Comparison of ENCODE assay signal across 8 cellular contexts in genomic region chr12:110124184-110124995, GRCh38. TPM values are rescaled to one million over a fixed set of nuclear protein-coding genes. Genes with fewer than 3 reads are reported as not detected.
DNase-seq lines count a peak whose midpoint lies in the region; ATAC-seq and TF ChIP-seq lines count a peak whose summit lies in the region.

IFT81 (plus strand) TSS chr12:110124357; CDS start chr12:110127381, 3,024 bp downstream.

- TF ChIP-seq CTCF in fibroblast of the aortic adventitia (IDR thresholded peaks at IDR 0.05; ENCODE audit: insufficient read depth, low read length) = no peak

- peak within 1 kb of the TSS; percentile 84 for H3K4me3 Mint-ChIP-seq in natural killer cell treated with Interleukin-12 subunit alpha and Interleukin-12 subunit beta and Interleukin-15 and Interleukin-18, amount 100 ng/mL, for 72 hours

- peak; percentile 46 for TF ChIP-seq POLR2A in Raji (IDR thresholded peaks at IDR 0.05; ENCODE audit: insufficient read depth, low read depth, low read length)

- peak; percentile 96 to 98 for ATAC-seq in natural killer cell treated with Interleukin-12 subunit alpha and Interleukin-12 subunit beta and Interleukin-15 and Interleukin-18, amount 100 ng/mL, for 72 hours

- H3K9me3 Mint-ChIP-seq in natural killer cell treated with Interleukin-12 subunit alpha and Interleukin-12 subunit beta and Interleukin-15 and Interleukin-18, amount 100 ng/mL, for 72 hours = no peaks in the 10 kb centered on the region

- no peaks in the 10 kb centered on the region for H3K36me3 Mint-ChIP-seq in natural killer cell treated with Interleukin-12 subunit alpha and Interleukin-12 subunit beta and Interleukin-15 and Interleukin-18, amount 100 ng/mL, for 72 hours

- H3K4me3 ChIP-seq in fibroblast of the aortic adventitia (ENCODE audit: low read depth, low read length) = peak within 1 kb of the TSS; percentile 95

- H3K27me3 Mint-ChIP-seq in natural killer cell treated with Interleukin-12 subunit alpha and Interleukin-12 subunit beta and Interleukin-15 and Interleukin-18, amount 100 ng/mL, for 72 hours = peaks cover 10 to 17% of the 10 kb centered on the region in 2 donors

- DNase-seq in DMS53 treated with DMSO at 0.1 percent for 48 hours (lab: John Stamatoyannopoulos, UW; ENCODE audit: unreplicated experiment) (peak; percentile 83), H4 (ENCODE audit: low spot score) (peak; percentile 84), M059J (ENCODE audit: low read depth) (peak; percentile 90), fibroblast of the aortic adventitia (ENCODE audit: low read depth) (peak; percentile 93)
- peak; percentile 93 for DNase-seq in activated effector memory CD4-positive, alpha-beta T cell treated with Interleukin-2 at 50 U/mL for 16 hours
- DNase-seq in natural killer cell treated with Interleukin-12 subunit alpha and Interleukin-12 subunit beta and Interleukin-15 and Interleukin-18, amount 100 ng/mL, for 72 hours (ENCODE audit: low spot score) = peak; percentile 93
- DNase-seq in stimulated activated naive CD4-positive, alpha-beta T cell treated with Interleukin-2 at 50 U/mL for 16 hours (lab: John Stamatoyannopoulos, UW) = peak; percentile 91

- H3K27ac Mint-ChIP-seq in natural killer cell treated with Interleukin-12 subunit alpha and Interleukin-12 subunit beta and Interleukin-15 and Interleukin-18, amount 100 ng/mL, for 72 hours = peak within 1 kb of the TSS; percentile 5 to 48

- peaks cover 0 to 5% of the 10 kb centered on the region in 2 donors for H3K4me1 Mint-ChIP-seq in natural killer cell treated with Interleukin-12 subunit alpha and Interleukin-12 subunit beta and Interleukin-15 and Interleukin-18, amount 100 ng/mL, for 72 hours (ENCODE audit: low read depth in 2 of 2)

RNA-seq across cellular contexts. Expression of gene IFT81, which starts in this region (rescaled TPM):
- 11.0 and 16.5 TPM in 2 replicates for total RNA-seq in H4 (2014; rRNA removed; shearing (Covaris generic))
- 15.9 and 17.2 TPM in 2 replicates for total RNA-seq in M059J (2014; rRNA removed; shearing (Covaris generic))
- total RNA-seq in fibroblast of the aortic adventitia (ENCODE audit: low replicate concordance) = 20.4 and 30.8 TPM in 2 replicates
- total RNA-seq in natural killer cell treated with Interleukin-12 subunit alpha and Interleukin-12 subunit beta and Interleukin-15 and Interleukin-18, amount 100 ng/mL, for 72 hours = 1 to 10 TPM; 2.3 to 3.5 TPM

Comparison
In these comparisons a context has a peak if more than half of its experiments do, and no peak if none do; other contexts are left out.
1. Peak in every context shown above with its lines: DNase-seq, ATAC-seq and H3K4me3 ChIP-seq.